Comparison of ENCODE assay signal across 28 cellular contexts in genomic region chr5:142307491-142307890, GRCh38.
"Had no signal": no experiment of that assay in that cellular context is flagged by ENCODE, and none has a peak within 500 bp of the region (broad histone marks: within the 10 kb centered on the region; RNA-seq: fewer than 3 reads in every experiment).

No MANE protein-coding gene starts in this region.

- H3K36me3 Mint-ChIP-seq: mesothelial cell of epicardium, naive B cell had no signal

- H3K4me3 Mint-ChIP-seq: activated T-cell treated with anti-CD3 and anti-CD28 coated beads, Interleukin-2, amount 50 U/mL, for 4 hours; activated T-helper 17 cell treated with anti-CD3 and anti-CD28 coated beads, Interleukin-2, amount 50 U/mL, for 72 hours; mesothelial cell of epicardium; naive B cell; T-helper 1 cell treated with Interleukin-12 subunit alpha and Interleukin-12 subunit beta and Interleukin-4 antibody, amounts not matched to agents 30 μg/mL and 1 μg/mL, for 36 hours had no signal

- H3K4me1 ChIP-seq: foreskin keratinocyte, pancreas, prostate gland, sigmoid colon, suprapubic skin, tibial nerve had no signal

- H3K4me3 ChIP-seq: esophagus muscularis mucosa, heart right ventricle, left lung, lower lobe of right lung, pancreas, prostate gland, sigmoid colon, suprapubic skin, tibial nerve had no signal

- DNase-seq: activated CD4-positive, alpha-beta T cell treated with anti-CD3 and anti-CD28 coated beads for 48 hours; activated CD4-positive, alpha-beta T cell treated with anti-CD3 and anti-CD28 coated beads, Interleukin-2, amount 50 U/mL, for 48 hours; activated CD8-positive, alpha-beta memory T cell treated with anti-CD3 and anti-CD28 coated beads, Interleukin-2, amount 50 U/mL, for 48 hours; activated gamma-delta T cell treated with Interleukin-2 at 50 U/mL for 16 hours; activated naive CD4-positive, alpha-beta T cell treated with anti-CD3 and anti-CD28 coated beads, Interleukin-2, amount 50 U/mL, for 16 hours; activated T-cell treated with anti-CD3 and anti-CD28 coated beads, Interleukin-2, amount 50 U/mL, for 4 hours; amniotic stem cell; caudate nucleus; cortex of kidney; foreskin keratinocyte; heart right ventricle; left lung; lower lobe of right lung; naive B cell; pancreas; retina; sigmoid colon; stimulated activated naive CD4-positive, alpha-beta T cell; T-helper 9 cell had no signal

- H3K27ac ChIP-seq: esophagus muscularis mucosa, foreskin keratinocyte, heart right ventricle, left lung, lower lobe of right lung, pancreas, prostate gland, sigmoid colon, suprapubic skin, tibial nerve, VCaP had no signal

- H3K36me3 ChIP-seq: pancreas, prostate gland, sigmoid colon, suprapubic skin had no signal

- H3K9me3 ChIP-seq: esophagus muscularis mucosa, heart right ventricle, left lung, lower lobe of right lung, pancreas, prostate gland, sigmoid colon, suprapubic skin, tibial nerve had no signal

- H3K27me3 ChIP-seq: esophagus muscularis mucosa, foreskin keratinocyte, heart right ventricle, left lung, pancreas, sigmoid colon, suprapubic skin, tibial nerve had no signal

- H3K4me1 Mint-ChIP-seq: activated T-helper 17 cell treated with anti-CD3 and anti-CD28 coated beads, Interleukin-2, amount 50 U/mL, for 72 hours; naive B cell had no signal

- H3K9me3 Mint-ChIP-seq: activated T-cell treated with anti-CD3 and anti-CD28 coated beads, Interleukin-2, amount 50 U/mL, for 4 hours; activated T-helper 17 cell treated with anti-CD3 and anti-CD28 coated beads, Interleukin-2, amount 50 U/mL, for 72 hours; mesothelial cell of epicardium; naive B cell; T-helper 1 cell treated with Interleukin-12 subunit alpha and Interleukin-12 subunit beta and Interleukin-4 antibody, amounts not matched to agents 30 μg/mL and 1 μg/mL, for 36 hours had no signal

- ATAC-seq: activated CD4-positive, CD25-positive, alpha-beta regulatory T cell treated with anti-CD3 and anti-CD28 coated beads, Interleukin-2, amount 50 U/mL, for 24 hours; activated T-cell treated with anti-CD3 and anti-CD28 coated beads, Interleukin-2, amount 50 U/mL, for 4 hours; activated T-helper 17 cell treated with anti-CD3 and anti-CD28 coated beads, Interleukin-2, amount 50 U/mL, for 72 hours; foreskin keratinocyte; heart right ventricle; left lung; lower lobe of right lung; pancreas had no signal

- H3K27ac Mint-ChIP-seq: activated T-helper 17 cell treated with anti-CD3 and anti-CD28 coated beads, Interleukin-2, amount 50 U/mL, for 72 hours; naive B cell; T-helper 1 cell treated with Interleukin-12 subunit alpha and Interleukin-12 subunit beta and Interleukin-4 antibody, amounts not matched to agents 30 μg/mL and 1 μg/mL, for 36 hours had no signal

- H3K27me3 Mint-ChIP-seq: activated T-helper 17 cell treated with anti-CD3 and anti-CD28 coated beads, Interleukin-2, amount 50 U/mL, for 72 hours had no signal
